ENCODE assay signal across 18 cellular contexts in the genomic region with DNA sequence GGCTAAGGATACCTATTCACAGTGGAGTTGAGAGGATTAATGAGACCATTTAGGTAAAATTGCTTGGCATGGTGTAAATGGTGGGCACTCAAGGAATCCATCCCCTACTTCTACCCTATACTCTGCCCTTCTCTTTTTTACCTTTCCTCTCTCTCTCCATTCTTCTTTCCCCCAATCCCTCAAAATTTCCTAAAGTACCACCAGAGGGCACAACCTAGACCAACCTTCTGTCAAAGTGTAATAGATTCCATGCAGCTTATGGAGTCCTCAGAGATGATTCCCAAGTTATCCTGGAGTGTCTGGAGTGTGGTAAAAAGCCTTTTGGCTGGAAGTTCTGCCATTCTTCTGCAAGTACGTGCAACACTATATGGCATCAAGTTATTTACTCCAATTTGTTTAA. TPM values are rescaled to one million over a fixed set of nuclear protein-coding genes. Genes with fewer than 3 reads are reported as not detected.
DNase-seq lines count a peak whose midpoint lies in the region; ATAC-seq, FAIRE-seq and TF ChIP-seq lines count a peak whose summit lies in the region.
"Had no signal": no experiment of that assay in that cellular context is flagged by ENCODE, and none has a peak within 500 bp of the region (broad histone marks: within the 10 kb centered on the region; RNA-seq: fewer than 3 reads in every experiment).

No MANE protein-coding gene starts in this region.

- H3K4me3 ChIP-seq in fibroblast of villous mesenchyme (ENCODE audit: low read depth, low read length) (no peak overlapping the region), small intestine (ENCODE audit: low read depth in 1 of 2, low read length in 2 of 2) (no peak overlapping the region), right atrium auricular region (no peak overlapping the region)
- H3K4me3 ChIP-seq: thyroid gland had no signal

- WGBS in small intestine, 3 donors: 53 to 76% (median 58%) methylated on average over 1 of the region's 1 CpG

- FAIRE-seq in small intestine (lab: Jason Lieb, UNC): no peak

- no peak for ATAC-seq in GM19328 (IDR thresholded peaks at IDR 0.05; ENCODE audit: unreplicated experiment)
- no peak for ATAC-seq in stimulated activated naive CD8-positive, alpha-beta T cell treated with anti-CD3 and anti-CD28 coated beads, Interleukin-15, Interleukin-2, amounts not matched to agents 100 U/mL and 50 U/mL, for 24 hours
- ATAC-seq: activated CD4-positive, CD25-positive, alpha-beta regulatory T cell treated with anti-CD3 and anti-CD28 coated beads, Interleukin-2, amount 50 U/mL, for 24 hours had no signal

- POLR2A ChIA-PET in RWPE1 (lab: Yijun Ruan, JAX; ENCODE audit: low non-redundant PET): no interaction called here

- H3K36me3 ChIP-seq in small intestine (ENCODE audit: control insufficient read depth in 2 of 2, insufficient read depth in 2 of 2, low read length in 2 of 2) (no peaks in the 10 kb centered on the region), right atrium auricular region (no peaks in the 10 kb centered on the region)
- H3K36me3 ChIP-seq: thyroid gland had no signal

- TF ChIP-seq CTCF in RWPE1 (conservative IDR thresholded peaks at IDR 0.05; ENCODE audit: low read depth): no peak
- peak; percentile 28 for TF ChIP-seq CTCF in fibroblast of villous mesenchyme (IDR thresholded peaks at IDR 0.05; ENCODE audit: insufficient read depth, low read depth, low read length)
- no peak for TF ChIP-seq CTCF in right atrium auricular region (IDR thresholded peaks at IDR 0.05)

- no peaks in the 10 kb centered on the region for H3K9me3 ChIP-seq in small intestine (ENCODE audit: control insufficient read depth, low read depth)
- H3K9me3 ChIP-seq in right atrium auricular region: no peaks in the 10 kb centered on the region
- H3K9me3 ChIP-seq: thyroid gland had no signal

- DNase-seq in NCI-H82 (lab: John Stamatoyannopoulos, UW): peak; percentile 33
- DNase-seq in NCI-H82 treated with DMSO at 0.1 percent for 48 hours (lab: John Stamatoyannopoulos, UW; ENCODE audit: unreplicated experiment): no peak
- peak; percentile 6 for DNase-seq in RWPE1 (ENCODE audit: low spot score)
- peak; percentile 2 for DNase-seq in fibroblast of villous mesenchyme (ENCODE audit: low read depth)
- DNase-seq in small intestine: peak; percentile 16
- no peak for DNase-seq in stimulated activated naive CD8-positive, alpha-beta T cell treated with anti-CD3 and anti-CD28 coated beads, Interleukin-15, Interleukin-2, amounts not matched to agents 100 U/mL and 50 U/mL, for 24 hours
- DNase-seq in right atrium auricular region (ENCODE audit: low spot score): no peak
- DNase-seq: DMS79; midbrain; NCI-H187; NK-92 treated with Interleukin-12 subunit alpha and Interleukin-12 subunit beta, amount 100 ng/mL, for 24 hours; thyroid gland had no signal

- H3K27me3 ChIP-seq in small intestine (ENCODE audit: control insufficient read depth in 2 of 2, insufficient read depth in 2 of 2, low read length in 2 of 2) (no peaks in the 10 kb centered on the region), right atrium auricular region (no peaks in the 10 kb centered on the region)
- H3K27me3 ChIP-seq: thyroid gland had no signal

- H3K27ac ChIP-seq in RWPE1 (no peak overlapping the region), small intestine (ENCODE audit: low read depth in 1 of 2, low read length in 1 of 2) (no peak overlapping the region), right atrium auricular region (no peak overlapping the region)
- H3K27ac ChIP-seq: KMS-11, thyroid gland had no signal

- CTCF ChIA-PET in RWPE1 (lab: Yijun Ruan, JAX): interaction anchor here (0.6 kb wide), 1 partner anchor 21 kb away, joined by 4 read pairs; no protein-coding TSS in a partner anchor

- H3K4me1 ChIP-seq in small intestine (ENCODE audit: control insufficient read depth in 2 of 2, insufficient read depth in 1 of 2, low read depth in 1 of 2, low read length in 1 of 2): no peaks in the 10 kb centered on the region
- H3K4me1 ChIP-seq in right atrium auricular region: no peaks in the 10 kb centered on the region
- H3K4me1 ChIP-seq: thyroid gland had no signal

RNA-seq across cellular contexts. Expression of gene CCDC195, which starts 33.0 kb away (rescaled TPM):
- total RNA-seq in fibroblast of villous mesenchyme (not detected in 2 replicates), right atrium auricular region (not detected)
- polyA plus RNA-seq in small intestine: not detected
- total RNA-seq: cerebellum, omental fat pad, thyroid gland had no signal
- polyA plus RNA-seq: esophagus had no signal

Comparison
In these comparisons a context has a peak if more than half of its experiments do, and no peak if none do; other contexts are left out.
1. DNase-seq: peak in NCI-H82 (single experiment), RWPE1 (single experiment), fibroblast of villous mesenchyme (single experiment) and small intestine (single experiment); none in NCI-H82 treated with DMSO at 0.1 percent for 48 hours (single experiment), stimulated activated naive CD8-positive, alpha-beta T cell treated with anti-CD3 and anti-CD28 coated beads, Interleukin-15, Interleukin-2, amounts not matched to agents 100 U/mL and 50 U/mL, for 24 hours (single experiment) and right atrium auricular region (single experiment).